1 cellular context compared by ENCODE assay signal in the genomic region with DNA sequence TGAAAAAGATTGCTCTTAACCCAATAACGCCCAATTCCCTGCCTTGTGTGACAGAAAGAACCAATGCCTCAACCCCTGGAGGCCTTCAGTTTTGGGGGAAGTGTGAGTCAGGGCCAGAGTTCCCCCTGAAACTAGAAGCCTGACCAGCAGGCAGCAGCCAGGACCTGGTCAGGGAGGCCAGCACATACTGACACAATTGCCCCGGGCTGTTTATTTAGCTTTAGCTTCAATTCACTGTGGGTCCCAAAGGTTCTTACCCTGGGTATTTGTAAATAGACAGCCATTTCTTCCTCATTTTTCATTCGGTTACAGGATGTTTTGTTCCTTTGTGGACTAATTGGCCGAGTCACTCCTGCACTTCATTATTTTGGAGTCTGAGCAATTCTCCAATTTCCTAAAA.
TF ChIP-seq lines count a peak whose summit lies in the region.

No MANE protein-coding gene starts in this region.

TF ChIP-seq in GM12878, 131 proteins besides CTCF, POLR2A, EP300 and RAD21 (continued from another document):
- TF ChIP-seq, protein P1, sequence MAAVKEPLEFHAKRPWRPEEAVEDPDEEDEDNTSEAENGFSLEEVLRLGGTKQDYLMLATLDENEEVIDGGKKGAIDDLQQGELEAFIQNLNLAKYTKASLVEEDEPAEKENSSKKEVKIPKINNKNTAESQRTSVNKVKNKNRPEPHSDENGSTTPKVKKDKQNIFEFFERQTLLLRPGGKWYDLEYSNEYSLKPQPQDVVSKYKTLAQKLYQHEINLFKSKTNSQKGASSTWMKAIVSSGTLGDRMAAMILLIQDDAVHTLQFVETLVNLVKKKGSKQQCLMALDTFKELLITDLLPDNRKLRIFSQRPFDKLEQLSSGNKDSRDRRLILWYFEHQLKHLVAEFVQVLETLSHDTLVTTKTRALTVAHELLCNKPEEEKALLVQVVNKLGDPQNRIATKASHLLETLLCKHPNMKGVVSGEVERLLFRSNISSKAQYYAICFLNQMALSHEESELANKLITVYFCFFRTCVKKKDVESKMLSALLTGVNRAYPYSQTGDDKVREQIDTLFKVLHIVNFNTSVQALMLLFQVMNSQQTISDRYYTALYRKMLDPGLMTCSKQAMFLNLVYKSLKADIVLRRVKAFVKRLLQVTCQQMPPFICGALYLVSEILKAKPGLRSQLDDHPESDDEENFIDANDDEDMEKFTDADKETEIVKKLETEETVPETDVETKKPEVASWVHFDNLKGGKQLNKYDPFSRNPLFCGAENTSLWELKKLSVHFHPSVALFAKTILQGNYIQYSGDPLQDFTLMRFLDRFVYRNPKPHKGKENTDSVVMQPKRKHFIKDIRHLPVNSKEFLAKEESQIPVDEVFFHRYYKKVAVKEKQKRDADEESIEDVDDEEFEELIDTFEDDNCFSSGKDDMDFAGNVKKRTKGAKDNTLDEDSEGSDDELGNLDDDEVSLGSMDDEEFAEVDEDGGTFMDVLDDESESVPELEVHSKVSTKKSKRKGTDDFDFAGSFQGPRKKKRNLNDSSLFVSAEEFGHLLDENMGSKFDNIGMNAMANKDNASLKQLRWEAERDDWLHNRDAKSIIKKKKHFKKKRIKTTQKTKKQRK (IDR thresholded peaks at IDR 0.05; ENCODE audit: low read depth, low read length): no peak
- TF ChIP-seq KLF5 (IDR thresholded peaks at IDR 0.05; ENCODE audit: partially characterized antibody) (no peak), ESRRA (IDR thresholded peaks at IDR 0.05; ENCODE audit: low read length) (no peak), EZH2 (IDR thresholded peaks at IDR 0.05; ENCODE audit: borderline replicate concordance, control insufficient read depth, low read depth, low read length) (no peak), MEF2A (IDR thresholded peaks at IDR 0.05; ENCODE audit: insufficient read depth, low read depth, low read length) (no peak), REST (IDR thresholded peaks at IDR 0.05; ENCODE audit: low read depth, low read length) (no peak), JUNB (IDR thresholded peaks at IDR 0.05) (no peak), WRNIP1 (IDR thresholded peaks at IDR 0.05; ENCODE audit: borderline replicate concordance, low read depth, low read length) (no peak), CHD1 (IDR thresholded peaks at IDR 0.05; ENCODE audit: low read depth, low read length) (no peak), IRF3 (IDR thresholded peaks at IDR 0.05) (no peak), E2F8 (IDR thresholded peaks at IDR 0.05; ENCODE audit: low read depth, partially characterized antibody) (no peak), CBX5 (IDR thresholded peaks at IDR 0.05; ENCODE audit: low read depth) (no peak), HDGF (IDR thresholded peaks at IDR 0.05) (no peak)
- TF ChIP-seq, protein P2, sequence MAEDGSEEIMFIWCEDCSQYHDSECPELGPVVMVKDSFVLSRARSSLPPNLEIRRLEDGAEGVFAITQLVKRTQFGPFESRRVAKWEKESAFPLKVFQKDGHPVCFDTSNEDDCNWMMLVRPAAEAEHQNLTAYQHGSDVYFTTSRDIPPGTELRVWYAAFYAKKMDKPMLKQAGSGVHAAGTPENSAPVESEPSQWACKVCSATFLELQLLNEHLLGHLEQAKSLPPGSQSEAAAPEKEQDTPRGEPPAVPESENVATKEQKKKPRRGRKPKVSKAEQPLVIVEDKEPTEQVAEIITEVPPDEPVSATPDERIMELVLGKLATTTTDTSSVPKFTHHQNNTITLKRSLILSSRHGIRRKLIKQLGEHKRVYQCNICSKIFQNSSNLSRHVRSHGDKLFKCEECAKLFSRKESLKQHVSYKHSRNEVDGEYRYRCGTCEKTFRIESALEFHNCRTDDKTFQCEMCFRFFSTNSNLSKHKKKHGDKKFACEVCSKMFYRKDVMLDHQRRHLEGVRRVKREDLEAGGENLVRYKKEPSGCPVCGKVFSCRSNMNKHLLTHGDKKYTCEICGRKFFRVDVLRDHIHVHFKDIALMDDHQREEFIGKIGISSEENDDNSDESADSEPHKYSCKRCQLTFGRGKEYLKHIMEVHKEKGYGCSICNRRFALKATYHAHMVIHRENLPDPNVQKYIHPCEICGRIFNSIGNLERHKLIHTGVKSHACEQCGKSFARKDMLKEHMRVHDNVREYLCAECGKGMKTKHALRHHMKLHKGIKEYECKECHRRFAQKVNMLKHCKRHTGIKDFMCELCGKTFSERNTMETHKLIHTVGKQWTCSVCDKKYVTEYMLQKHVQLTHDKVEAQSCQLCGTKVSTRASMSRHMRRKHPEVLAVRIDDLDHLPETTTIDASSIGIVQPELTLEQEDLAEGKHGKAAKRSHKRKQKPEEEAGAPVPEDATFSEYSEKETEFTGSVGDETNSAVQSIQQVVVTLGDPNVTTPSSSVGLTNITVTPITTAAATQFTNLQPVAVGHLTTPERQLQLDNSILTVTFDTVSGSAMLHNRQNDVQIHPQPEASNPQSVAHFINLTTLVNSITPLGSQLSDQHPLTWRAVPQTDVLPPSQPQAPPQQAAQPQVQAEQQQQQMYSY (CRISPR knock-in tag; IDR thresholded peaks at IDR 0.05): no peak
- TF ChIP-seq, protein P3, sequence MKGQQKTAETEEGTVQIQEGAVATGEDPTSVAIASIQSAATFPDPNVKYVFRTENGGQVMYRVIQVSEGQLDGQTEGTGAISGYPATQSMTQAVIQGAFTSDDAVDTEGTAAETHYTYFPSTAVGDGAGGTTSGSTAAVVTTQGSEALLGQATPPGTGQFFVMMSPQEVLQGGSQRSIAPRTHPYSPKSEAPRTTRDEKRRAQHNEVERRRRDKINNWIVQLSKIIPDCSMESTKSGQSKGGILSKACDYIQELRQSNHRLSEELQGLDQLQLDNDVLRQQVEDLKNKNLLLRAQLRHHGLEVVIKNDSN (IDR thresholded peaks at IDR 0.05; ENCODE audit: borderline replicate concordance, extremely low read length, insufficient read depth, low read depth, low read length): no peak
- TF ChIP-seq, protein P4, sequence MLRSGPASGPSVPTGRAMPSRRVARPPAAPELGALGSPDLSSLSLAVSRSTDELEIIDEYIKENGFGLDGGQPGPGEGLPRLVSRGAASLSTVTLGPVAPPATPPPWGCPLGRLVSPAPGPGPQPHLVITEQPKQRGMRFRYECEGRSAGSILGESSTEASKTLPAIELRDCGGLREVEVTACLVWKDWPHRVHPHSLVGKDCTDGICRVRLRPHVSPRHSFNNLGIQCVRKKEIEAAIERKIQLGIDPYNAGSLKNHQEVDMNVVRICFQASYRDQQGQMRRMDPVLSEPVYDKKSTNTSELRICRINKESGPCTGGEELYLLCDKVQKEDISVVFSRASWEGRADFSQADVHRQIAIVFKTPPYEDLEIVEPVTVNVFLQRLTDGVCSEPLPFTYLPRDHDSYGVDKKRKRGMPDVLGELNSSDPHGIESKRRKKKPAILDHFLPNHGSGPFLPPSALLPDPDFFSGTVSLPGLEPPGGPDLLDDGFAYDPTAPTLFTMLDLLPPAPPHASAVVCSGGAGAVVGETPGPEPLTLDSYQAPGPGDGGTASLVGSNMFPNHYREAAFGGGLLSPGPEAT (IDR thresholded peaks at IDR 0.05; ENCODE audit: low read depth): no peak
